Comparison of ENCODE assay signal across 7 cellular contexts in the genomic region with DNA sequence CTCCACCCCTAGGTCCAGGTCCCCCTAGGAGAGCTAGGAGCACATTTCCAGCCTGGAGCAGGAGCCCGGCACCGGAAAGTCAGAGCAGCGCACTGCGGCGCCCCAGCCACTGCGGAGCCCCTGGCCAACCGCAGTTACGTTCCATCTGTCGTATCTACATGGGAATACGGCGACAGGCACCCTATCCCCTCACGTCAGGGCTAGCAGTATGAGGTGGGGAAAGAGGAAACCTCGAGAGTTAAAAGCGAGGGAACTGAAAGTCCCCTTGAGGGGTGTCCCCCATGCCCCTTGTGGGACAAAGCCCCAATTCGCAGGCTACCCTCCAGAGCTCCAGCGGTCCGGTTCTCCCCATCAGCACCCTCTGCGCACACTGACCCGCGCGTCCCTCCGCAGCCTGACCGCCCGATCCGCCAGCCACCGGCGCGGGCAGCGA. TPM values are rescaled to one million over a fixed set of nuclear protein-coding genes. Genes with fewer than 3 reads are reported as not detected.
DNase-seq lines count a peak whose midpoint lies in the region; ATAC-seq and TF ChIP-seq lines count a peak whose summit lies in the region.

No MANE protein-coding gene starts in this region.

- intact Hi-C loops in tibial artery (cut with DNase I; ENCODE audit: low total_unique reads), result no loop called here

- H3K4me3 ChIP-seq in GM12875 (ENCODE audit: low read depth, low read length) (peak overlapping the region; percentile 54), ectodermal cell (ENCODE audit: insufficient read depth, low read depth, low read length) (peak overlapping the region; percentile 59), mesenchymal stem cell (ENCODE audit: insufficient read depth in 1 of 2, low read depth in 1 of 2, low read length in 2 of 2) (peak overlapping the region; percentile 70 to 78), tibial artery (peak overlapping the region; percentile 52 to 62)

- peak overlapping the region; percentile 9 for H3K9ac ChIP-seq in mesenchymal stem cell (ENCODE audit: low read length)

- H2BK12ac ChIP-seq in mesenchymal stem cell (ENCODE audit: low read length in 2 of 2), result no peak overlapping the region

- H3K14ac ChIP-seq in mesenchymal stem cell (ENCODE audit: low read length in 2 of 2), result no peak overlapping the region

- peak overlapping the region in 1 of 2 experiments; percentile 1 for H3K18ac ChIP-seq in mesenchymal stem cell (ENCODE audit: low read depth in 1 of 2, low read length in 2 of 2)

- H2BK5ac ChIP-seq in mesenchymal stem cell (ENCODE audit: low read depth, low read length, poor library complexity, severe bottlenecking), result no peak overlapping the region

- peaks cover 48% of the 10 kb centered on the region for H3K27me3 ChIP-seq in ectodermal cell (ENCODE audit: control insufficient read depth, insufficient read depth, low read length, poor library complexity, severe bottlenecking)
- H3K27me3 ChIP-seq in mesenchymal stem cell (ENCODE audit: control insufficient read depth in 1 of 2, insufficient read depth in 1 of 2, low read length in 2 of 2), result peaks cover 6 to 24% of the 10 kb centered on the region in 2 experiments
- H3K27me3 ChIP-seq in tibial artery, result peaks cover 0 to 26% of the 10 kb centered on the region in 2 donors

- H4K8ac ChIP-seq in mesenchymal stem cell (ENCODE audit: low read length), result peak overlapping the region; percentile 9

- H2AFZ ChIP-seq in mesenchymal stem cell (ENCODE audit: low read depth, low read length), result peak overlapping the region; percentile 57

- H3K27ac ChIP-seq in ectodermal cell (ENCODE audit: insufficient read depth, low read depth, low read length, poor library complexity, severe bottlenecking) (no peak overlapping the region), mesenchymal stem cell (ENCODE audit: low read length, poor library complexity, severe bottlenecking) (no peak overlapping the region), tibial artery (peak overlapping the region; percentile 39 to 55)

- H3K79me1 ChIP-seq in mesenchymal stem cell (replicated peaks; ENCODE audit: low read length, poor library complexity, severe bottlenecking), result no peaks in the 10 kb centered on the region

- ATAC-seq in HG02981 (IDR thresholded peaks at IDR 0.05; ENCODE audit: unreplicated experiment), result peak; percentile 23
- peak; percentile 76 for ATAC-seq in SK-N-SH treated with all-trans-retinoic acid at 6 μM for 48 hours

- DNase-seq in mesenchymal stem cell, result peak; percentile 57
- DNase-seq in tibial artery, result peak in 1 of 2 donors; percentile 73
- DNase-seq in stimulated activated CD4-positive, alpha-beta T cell treated with anti-CD3 and anti-CD28 coated beads, Interleukin-12 subunit alpha, Interleukin-12 subunit beta, amount 100 ng/mL, for 4 hours, result no peak

- H3K4ac ChIP-seq in mesenchymal stem cell (ENCODE audit: low read depth in 1 of 2, low read length in 2 of 2), result no peak overlapping the region

- peak overlapping the region; percentile 36 for H2BK15ac ChIP-seq in mesenchymal stem cell (ENCODE audit: low read depth, poor library complexity, severe bottlenecking)

- no peak overlapping the region for H3K23ac ChIP-seq in mesenchymal stem cell (ENCODE audit: low read length in 2 of 2)

- H3K4me2 ChIP-seq in mesenchymal stem cell (ENCODE audit: low read length, poor library complexity, severe bottlenecking), result peak overlapping the region; percentile 96

- H2AK5ac ChIP-seq in mesenchymal stem cell (ENCODE audit: low read length, severe bottlenecking), result no peak overlapping the region

- WGBS in ectodermal cell, 2 experiments, result 0% methylated on average over 29 of the region's 29 CpGs
- 1% methylated on average over 15 of the region's 29 CpGs for WGBS in mesenchymal stem cell

- peak overlapping the region; percentile 41 for H4K91ac ChIP-seq in mesenchymal stem cell (ENCODE audit: low read length)

- H3K4me1 ChIP-seq in ectodermal cell (ENCODE audit: control insufficient read depth, insufficient read depth, low read length) (peaks cover 8% of the 10 kb centered on the region), mesenchymal stem cell (ENCODE audit: control insufficient read depth, insufficient read depth, low read depth, low read length) (peaks cover 14% of the 10 kb centered on the region), tibial artery (peaks cover 0 to 20% (median 13%) of the 10 kb centered on the region in 4 donors)

- TF ChIP-seq CTCF in GM12875 (IDR thresholded peaks at IDR 0.05; ENCODE audit: borderline replicate concordance, insufficient read depth, low read depth, low read length), result no peak
- no peak for TF ChIP-seq CTCF in tibial artery (IDR thresholded peaks at IDR 0.05)

- H3K9me3 ChIP-seq in ectodermal cell (ENCODE audit: control insufficient read depth, low read length) (no peaks in the 10 kb centered on the region), mesenchymal stem cell (ENCODE audit: control insufficient read depth, low read length) (no peaks in the 10 kb centered on the region), tibial artery (no peaks in the 10 kb centered on the region)

- H2BK120ac ChIP-seq in mesenchymal stem cell (ENCODE audit: low read depth, low read length), result no peak overlapping the region

- no peaks in the 10 kb centered on the region for H3K36me3 ChIP-seq in ectodermal cell (ENCODE audit: control insufficient read depth, insufficient read depth, low read length)
- H3K36me3 ChIP-seq in mesenchymal stem cell (ENCODE audit: control insufficient read depth in 1 of 2, insufficient read depth in 2 of 2, low read depth in 1 of 2, low read length in 2 of 2), result no peaks in the 10 kb centered on the region
- no peaks in the 10 kb centered on the region for H3K36me3 ChIP-seq in tibial artery

TF ChIP-seq in SK-N-SH treated with all-trans-retinoic acid at 6 μM for 48 hours, 23 proteins besides CTCF, POLR2A, EP300 and RAD21 (continues in another document):
- TF ChIP-seq, protein P1, sequence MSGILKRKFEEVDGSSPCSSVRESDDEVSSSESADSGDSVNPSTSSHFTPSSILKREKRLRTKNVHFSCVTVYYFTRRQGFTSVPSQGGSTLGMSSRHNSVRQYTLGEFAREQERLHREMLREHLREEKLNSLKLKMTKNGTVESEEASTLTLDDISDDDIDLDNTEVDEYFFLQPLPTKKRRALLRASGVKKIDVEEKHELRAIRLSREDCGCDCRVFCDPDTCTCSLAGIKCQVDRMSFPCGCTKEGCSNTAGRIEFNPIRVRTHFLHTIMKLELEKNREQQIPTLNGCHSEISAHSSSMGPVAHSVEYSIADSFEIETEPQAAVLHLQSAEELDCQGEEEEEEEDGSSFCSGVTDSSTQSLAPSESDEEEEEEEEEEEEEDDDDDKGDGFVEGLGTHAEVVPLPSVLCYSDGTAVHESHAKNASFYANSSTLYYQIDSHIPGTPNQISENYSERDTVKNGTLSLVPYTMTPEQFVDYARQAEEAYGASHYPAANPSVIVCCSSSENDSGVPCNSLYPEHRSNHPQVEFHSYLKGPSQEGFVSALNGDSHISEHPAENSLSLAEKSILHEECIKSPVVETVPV (CRISPR knock-in tag; IDR thresholded peaks at IDR 0.05), result no peak
- TF ChIP-seq ZC3H10 (CRISPR knock-in tag; IDR thresholded peaks at IDR 0.05) (no peak), ZNF565 (CRISPR knock-in tag; conservative IDR thresholded peaks at IDR 0.05; ENCODE audit: low read depth) (no peak), PPARA (CRISPR knock-in tag; IDR thresholded peaks at IDR 0.05; ENCODE audit: borderline replicate concordance) (no peak), CSDC2 (CRISPR knock-in tag; IDR thresholded peaks at IDR 0.05) (no peak), RARB (CRISPR knock-in tag; IDR thresholded peaks at IDR 0.05) (no peak), OSR1 (CRISPR knock-in tag; IDR thresholded peaks at IDR 0.05) (no peak)
- TF ChIP-seq, protein P2, sequence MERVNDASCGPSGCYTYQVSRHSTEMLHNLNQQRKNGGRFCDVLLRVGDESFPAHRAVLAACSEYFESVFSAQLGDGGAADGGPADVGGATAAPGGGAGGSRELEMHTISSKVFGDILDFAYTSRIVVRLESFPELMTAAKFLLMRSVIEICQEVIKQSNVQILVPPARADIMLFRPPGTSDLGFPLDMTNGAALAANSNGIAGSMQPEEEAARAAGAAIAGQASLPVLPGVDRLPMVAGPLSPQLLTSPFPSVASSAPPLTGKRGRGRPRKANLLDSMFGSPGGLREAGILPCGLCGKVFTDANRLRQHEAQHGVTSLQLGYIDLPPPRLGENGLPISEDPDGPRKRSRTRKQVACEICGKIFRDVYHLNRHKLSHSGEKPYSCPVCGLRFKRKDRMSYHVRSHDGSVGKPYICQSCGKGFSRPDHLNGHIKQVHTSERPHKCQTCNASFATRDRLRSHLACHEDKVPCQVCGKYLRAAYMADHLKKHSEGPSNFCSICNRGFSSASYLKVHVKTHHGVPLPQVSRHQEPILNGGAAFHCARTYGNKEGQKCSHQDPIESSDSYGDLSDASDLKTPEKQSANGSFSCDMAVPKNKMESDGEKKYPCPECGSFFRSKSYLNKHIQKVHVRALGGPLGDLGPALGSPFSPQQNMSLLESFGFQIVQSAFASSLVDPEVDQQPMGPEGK (CRISPR knock-in tag; IDR thresholded peaks at IDR 0.05; ENCODE audit: borderline replicate concordance), result no peak
- TF ChIP-seq, protein P3, sequence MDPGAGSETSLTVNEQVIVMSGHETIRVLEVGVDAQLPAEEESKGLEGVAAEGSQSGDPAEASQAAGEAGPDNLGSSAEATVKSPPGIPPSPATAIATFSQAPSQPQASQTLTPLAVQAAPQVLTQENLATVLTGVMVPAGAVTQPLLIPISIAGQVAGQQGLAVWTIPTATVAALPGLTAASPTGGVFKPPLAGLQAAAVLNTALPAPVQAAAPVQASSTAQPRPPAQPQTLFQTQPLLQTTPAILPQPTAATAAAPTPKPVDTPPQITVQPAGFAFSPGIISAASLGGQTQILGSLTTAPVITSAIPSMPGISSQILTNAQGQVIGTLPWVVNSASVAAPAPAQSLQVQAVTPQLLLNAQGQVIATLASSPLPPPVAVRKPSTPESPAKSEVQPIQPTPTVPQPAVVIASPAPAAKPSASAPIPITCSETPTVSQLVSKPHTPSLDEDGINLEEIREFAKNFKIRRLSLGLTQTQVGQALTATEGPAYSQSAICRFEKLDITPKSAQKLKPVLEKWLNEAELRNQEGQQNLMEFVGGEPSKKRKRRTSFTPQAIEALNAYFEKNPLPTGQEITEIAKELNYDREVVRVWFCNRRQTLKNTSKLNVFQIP (CRISPR knock-in tag; IDR thresholded peaks at IDR 0.05; ENCODE audit: borderline replicate concordance, low read depth), result no peak

RNA-seq across cellular contexts. Expression of a gene that starts 1.0 kb away (rescaled TPM):
- polyA plus RNA-seq in ectodermal cell (2013, experiment 1 of 4), result 16.1 TPM
- 17.7 TPM for polyA plus RNA-seq in ectodermal cell (2013, experiment 2 of 4)
- 14.0 TPM for polyA plus RNA-seq in ectodermal cell (2013, experiment 3 of 4)
- polyA plus RNA-seq in ectodermal cell (2013, experiment 4 of 4), result 16.8 TPM
- polyA plus RNA-seq in mesenchymal stem cell (2013, experiment 1 of 2), result 2.2 TPM
- 2.3 TPM for polyA plus RNA-seq in mesenchymal stem cell (2013, experiment 2 of 2)

RNA-seq across cellular contexts. Expression of a gene that starts 15.0 kb away (rescaled TPM):
- 43.7 TPM for polyA plus RNA-seq in ectodermal cell (2013, experiment 1 of 4)
- polyA plus RNA-seq in ectodermal cell (2013, experiment 2 of 4), result 50.8 TPM
- polyA plus RNA-seq in ectodermal cell (2013, experiment 3 of 4), result 42.3 TPM
- 48.5 TPM for polyA plus RNA-seq in ectodermal cell (2013, experiment 4 of 4)
- 32.4 TPM for polyA plus RNA-seq in mesenchymal stem cell (2013, experiment 1 of 2)
- polyA plus RNA-seq in mesenchymal stem cell (2013, experiment 2 of 2), result 34.3 TPM

Comparison
In these comparisons a context has a peak if more than half of its experiments do, and no peak if none do; other contexts are left out.
1. H3K27ac ChIP-seq: peak in tibial artery (2 of 2); none in ectodermal cell (single experiment) and mesenchymal stem cell (single experiment).
2. Peak in every context shown above with its lines, with median percentiles within 50 percentile points of each other: H3K4me3 ChIP-seq.